ENCODE assay signal across 8 cellular contexts in genomic region chr15:99076555-99077308, GRCh38. TPM values are rescaled to one million over a fixed set of nuclear protein-coding genes. Genes with fewer than 3 reads are reported as not detected.
A peak's percentile ranks its signal among the peaks of the same experiment; 100 is the strongest.
DNase-seq lines count a peak whose midpoint lies in the region; ATAC-seq, FAIRE-seq and TF ChIP-seq lines count a peak whose summit lies in the region.

No MANE protein-coding gene starts in this region.

- peak; percentile 84 for FAIRE-seq in A204.1 (lab: Jason Lieb, UNC)

- H3K27ac ChIP-seq in brain microvascular endothelial cell (no peak overlapping the region), iPS-20b (ENCODE audit: low read length) (no peak overlapping the region), gastrocnemius medialis (no peak overlapping the region)

- H3K9ac ChIP-seq in iPS-20b (ENCODE audit: low read depth, low read length), result peak overlapping the region; percentile 13; the same call in 1 of the 2 replicates

- peak; percentile 88 for TF ChIP-seq CTCF in GM12873 (IDR thresholded peaks at IDR 0.05; ENCODE audit: insufficient read depth, low read depth, low read length, missing control alignments)
- TF ChIP-seq CTCF in brain microvascular endothelial cell (IDR thresholded peaks at IDR 0.05; ENCODE audit: low read depth, low read length, missing control alignments), result peak; percentile 84
- peak; percentile 70 to 94 (median 89) for TF ChIP-seq CTCF in gastrocnemius medialis (IDR thresholded peaks at IDR 0.05 in 4 of 5, conservative IDR thresholded peaks at IDR 0.05 in 1 of 5)

- H3K9me3 ChIP-seq in iPS-20b (ENCODE audit: insufficient read depth, low read depth, low read length) (no peaks in the 10 kb centered on the region), gastrocnemius medialis (no peaks in the 10 kb centered on the region)

- H3K27me3 ChIP-seq in brain microvascular endothelial cell (replicated peaks) (no peaks in the 10 kb centered on the region), iPS-20b (ENCODE audit: insufficient read depth, low read length) (no peaks in the 10 kb centered on the region), gastrocnemius medialis (no peaks in the 10 kb centered on the region)

- intact Hi-C loops in gastrocnemius medialis (cut with DNase I; ENCODE audit: low total_unique reads), result loop anchor here (1.0 to 5.0 kb wide), 8 partner anchors 164 to 634 kb away; partner anchors contain the start of gene IGF1R

- DNase-seq in NCI-H1092 treated with DMSO at 0.1 percent for 48 hours (lab: John Stamatoyannopoulos, UW) (peak; percentile 73), SKM-1 treated with dmso at 0.1 percent for 144 hours (lab: John Stamatoyannopoulos, UW; ENCODE audit: unreplicated experiment) (peak; percentile 88), brain microvascular endothelial cell (peak; percentile 70), gastrocnemius medialis (peak; percentile 47)

- H3K4me3 ChIP-seq in brain microvascular endothelial cell (ENCODE audit: low read depth, low read length) (peak overlapping the region; percentile 39), iPS-20b (ENCODE audit: low read length) (peak overlapping the region; percentile 55), gastrocnemius medialis (peak overlapping the region; percentile 36 to 53 (median 41))

- TF ChIP-seq POLR2A in gastrocnemius medialis (IDR thresholded peaks at IDR 0.05), result no peak

- in situ Hi-C loops in brain microvascular endothelial cell (cut with HindIII; ENCODE audit: low pct_ligation_motif_present, low sequenced_read_pairs), result no loop called here
- in situ Hi-C loops in gastrocnemius medialis (cut with MboI; ENCODE audit: low sequenced_read_pairs in 4 of 4), result loop anchor here in 3 of 4 donors (5.0 to 10.0 kb wide), 4 partner anchors 299 to 632 kb away; no protein-coding TSS in a partner anchor

- H3K36me3 ChIP-seq in brain microvascular endothelial cell (replicated peaks), result no peaks in the 10 kb centered on the region
- H3K36me3 ChIP-seq in iPS-20b (ENCODE audit: insufficient read depth, low read depth, low read length), result no peaks in the 10 kb centered on the region
- H3K36me3 ChIP-seq in gastrocnemius medialis, result no peaks in the 10 kb centered on the region

- ATAC-seq in HG02763 (IDR thresholded peaks at IDR 0.05; ENCODE audit: unreplicated experiment) (peak; percentile 69), gastrocnemius medialis (peak; percentile 93 to 94)

- H3K4me1 ChIP-seq in iPS-20b (ENCODE audit: insufficient read depth, low read length) (0 out of 2 replicates have a peak, but pooled peaks cover 5% of the 10 kb centered on the region), gastrocnemius medialis (no peaks in the 10 kb centered on the region)

RNA-seq across cellular contexts. Expression of gene SYNM, which starts 28.1 kb away (rescaled TPM):
- 100 to 1,000 TPM; 200 to 308 (median 266) TPM for total RNA-seq in gastrocnemius medialis
